10 cellular contexts compared by ENCODE assay signal in the genomic region with DNA sequence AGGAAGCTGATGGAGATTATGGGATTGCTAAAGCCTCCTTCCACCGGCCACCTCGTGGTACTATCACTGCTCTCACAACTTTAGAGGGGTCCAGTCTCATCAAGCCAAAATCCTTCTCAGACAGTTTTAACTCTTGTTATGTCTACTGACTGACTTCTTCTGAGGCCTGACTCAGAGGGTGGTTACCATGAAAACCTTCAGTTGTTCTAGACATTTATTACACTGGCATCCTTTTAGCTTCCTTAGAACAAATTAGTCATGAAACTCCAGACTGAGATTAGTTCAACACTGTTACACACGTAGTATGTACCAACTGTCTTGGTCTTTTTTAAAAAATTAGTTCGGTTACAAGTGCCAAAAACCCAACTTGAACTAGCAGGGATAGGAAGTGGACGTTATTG. TPM values are rescaled to one million over a fixed set of nuclear protein-coding genes. Genes with fewer than 3 reads are reported as not detected.
DNase-seq lines count a peak whose midpoint lies in the region; ATAC-seq and TF ChIP-seq lines count a peak whose summit lies in the region.
"Had no signal": no experiment of that assay in that cellular context is flagged by ENCODE, and none has a peak within 500 bp of the region (broad histone marks: within the 10 kb centered on the region; RNA-seq: fewer than 3 reads in every experiment).

No MANE protein-coding gene starts in this region.

- TF ChIP-seq POLR2A in testis (IDR thresholded peaks at IDR 0.05): no peak
- TF ChIP-seq POLR2A in right lobe of liver (IDR thresholded peaks at IDR 0.05): no peak

- H3K4me3 ChIP-seq in SJSA1: no peak overlapping the region
- H3K4me3 ChIP-seq in retinal pigment epithelial cell (ENCODE audit: low read length): no peak overlapping the region
- H3K4me3 ChIP-seq in testis: no peak overlapping the region
- H3K4me3 ChIP-seq in right lobe of liver: no peak overlapping the region
- H3K4me3 ChIP-seq: GM12878 had no signal

- no peak for TF ChIP-seq CTCF in retinal pigment epithelial cell (conservative IDR thresholded peaks at IDR 0.05; ENCODE audit: low read depth, low read length)
- TF ChIP-seq CTCF in testis (IDR thresholded peaks at IDR 0.05): no peak
- no peak for TF ChIP-seq CTCF in right lobe of liver (IDR thresholded peaks at IDR 0.05)

- H3K4me1 ChIP-seq in SJSA1 (replicated peaks) (peaks cover 38% of the 10 kb centered on the region), testis (no peaks in the 10 kb centered on the region), right lobe of liver (peaks cover 0 to 7% (median 0%) of the 10 kb centered on the region in 4 donors)

- H3K27me3 ChIP-seq in SJSA1 (replicated peaks): no peaks in the 10 kb centered on the region
- H3K27me3 ChIP-seq in testis: no peaks in the 10 kb centered on the region
- H3K27me3 ChIP-seq in right lobe of liver: no peaks in the 10 kb centered on the region

- H3K9me3 ChIP-seq in SJSA1 (replicated peaks) (no peaks in the 10 kb centered on the region), testis (no peaks in the 10 kb centered on the region), right lobe of liver (no peaks in the 10 kb centered on the region)

- no peak for ATAC-seq in right lobe of liver
- ATAC-seq: GM12878 had no signal

- intact Hi-C loops in testis (cut with DNase I; ENCODE audit: low total_unique reads) (no loop called here), right lobe of liver (cut with DNase I) (no loop called here)

- peak overlapping the region; percentile 77 for H3K27ac ChIP-seq in SJSA1
- peak overlapping the region; percentile 89 for H3K27ac ChIP-seq in epithelial cell of prostate
- H3K27ac ChIP-seq in testis: no peak overlapping the region
- H3K27ac ChIP-seq in right lobe of liver: no peak overlapping the region

- H3K36me3 ChIP-seq in SJSA1: no peaks in the 10 kb centered on the region
- no peaks in the 10 kb centered on the region for H3K36me3 ChIP-seq in testis (ENCODE audit: low read depth, missing control alignments)
- H3K36me3 ChIP-seq in right lobe of liver: no peaks in the 10 kb centered on the region

- DNase-seq in ELR (ENCODE audit: low read depth): peak; percentile 74
- DNase-seq in SJSA1 (ENCODE audit: low read depth in 1 of 2, low spot score in 2 of 2): no peak
- peak; percentile 77 for DNase-seq in epithelial cell of prostate (ENCODE audit: low read depth, low spot score)
- DNase-seq in retinal pigment epithelial cell (ENCODE audit: low read depth): peak; percentile 87
- DNase-seq in NCI-H1436 (lab: John Stamatoyannopoulos, UW): no peak
- no peak for DNase-seq in testis
- no peak for DNase-seq in NCI-H82 treated with DMSO at 0.1 percent for 48 hours (lab: John Stamatoyannopoulos, UW; ENCODE audit: unreplicated experiment)
- DNase-seq in right lobe of liver: no peak
- DNase-seq: NK-92 treated with Interleukin-12 subunit alpha and Interleukin-12 subunit beta, amount 100 ng/mL, for 24 hours had no signal

- WGBS in testis, 2 donors: 65 to 66% methylated on average over 5 of the region's 5 CpGs
- WGBS in right lobe of liver (ENCODE audit: insufficient coverage, low coverage, low lambda C conversion rate, missing lambda C conversion rate): 62% methylated on average over 4 of the region's 5 CpGs

RNA-seq across cellular contexts. Expression of a gene that starts 7.5 kb away (rescaled TPM):
- 8.4 and 10.3 TPM in 2 replicates for total RNA-seq in SJSA1 (2014; rRNA removed; shearing (Covaris generic))
- 10 to 100 TPM; 21.8 to 26.6 TPM for total RNA-seq in testis
- 49.5 TPM for polyA plus RNA-seq in testis (ENCODE audit: insufficient read depth, low read depth, low replicate concordance)
- 10 to 100 TPM in 1 of 6 experiments, 1 to 10 TPM in 5; 4.5 to 10.4 (median 8.0) TPM for total RNA-seq in right lobe of liver

RNA-seq across cellular contexts. Expression of a gene that starts 25.9 kb away (rescaled TPM):
- total RNA-seq in SJSA1 (2014; rRNA removed; shearing (Covaris generic)): not detected in 2 replicates
- total RNA-seq in testis (1 to 10 TPM; 1.4 to 2.0 TPM), right lobe of liver (10 to 100 TPM in 4 of 6 experiments, 1 to 10 TPM in 2; 6.4 to 12.6 (median 10.3) TPM)
- polyA plus RNA-seq in testis (ENCODE audit: insufficient read depth, low read depth, low replicate concordance): 1.6 TPM
- total RNA-seq: GM12878 had no signal
- polyA plus RNA-seq: GM12878 had no signal

RNA-seq across cellular contexts. Expression of a gene that starts 32.1 kb away (rescaled TPM):
- not detected in 2 replicates for total RNA-seq in SJSA1 (2014; rRNA removed; shearing (Covaris generic))
- not detected for total RNA-seq in testis
- 6.0 TPM for polyA plus RNA-seq in testis (ENCODE audit: insufficient read depth, low read depth, low replicate concordance)
- under 1 TPM in 2 of 6 experiments, not detected in 4; 0.20 to 0.49 TPM for total RNA-seq in right lobe of liver
- total RNA-seq: GM12878 had no signal
- polyA plus RNA-seq: GM12878 had no signal

RNA-seq across cellular contexts. Expression of a gene that starts 33.1 kb away (rescaled TPM):
- total RNA-seq in SJSA1 (2014; rRNA removed; shearing (Covaris generic)): 0.97 and 3.1 TPM in 2 replicates
- total RNA-seq in testis (10 to 100 TPM; 18.4 to 20.6 TPM), right lobe of liver (10 to 100 TPM in 2 of 6 experiments, 1 to 10 TPM in 4; 3.6 to 10.5 (median 6.7) TPM)
- 116 TPM for polyA plus RNA-seq in testis (ENCODE audit: insufficient read depth, low read depth, low replicate concordance)
- total RNA-seq: GM12878 had no signal

Comparison
In these comparisons a context has a peak if more than half of its experiments do, and no peak if none do; other contexts are left out.
1. DNase-seq: peak in ELR (single experiment), epithelial cell of prostate (single experiment) and retinal pigment epithelial cell (single experiment); none in SJSA1 (0 of 2), NCI-H1436 (single experiment), testis (single experiment), NCI-H82 treated with DMSO at 0.1 percent for 48 hours (single experiment) and right lobe of liver (0 of 3).
2. H3K27ac ChIP-seq: peak in SJSA1 (single experiment) and epithelial cell of prostate (single experiment); none in testis (0 of 2) and right lobe of liver (0 of 3).